ENCODE assay signal across 17 cellular contexts in the genomic region with DNA sequence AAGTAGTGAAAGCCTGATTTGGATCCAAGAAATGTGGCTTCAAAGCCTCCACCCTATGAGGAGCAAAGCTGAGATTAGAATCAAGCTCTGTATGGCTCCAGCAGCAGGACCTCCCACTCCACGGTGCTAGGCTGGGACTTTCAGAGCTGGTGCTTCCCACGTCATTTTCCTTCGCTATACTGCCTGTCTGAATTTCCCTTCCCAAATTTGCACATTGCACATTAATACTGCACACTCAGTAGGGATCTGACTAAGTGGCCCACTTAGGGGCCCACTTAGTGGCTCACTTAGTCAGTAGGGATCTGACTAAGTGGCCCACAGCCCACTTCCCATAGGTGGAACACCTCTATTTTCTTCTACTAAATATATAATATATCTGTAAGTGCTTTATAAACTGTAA.
"Had no signal": no experiment of that assay in that cellular context is flagged by ENCODE, and none has a peak within 500 bp of the region (broad histone marks: within the 10 kb centered on the region; RNA-seq: fewer than 3 reads in every experiment).

No MANE protein-coding gene starts in this region.

- H3K9me3 ChIP-seq: esophagus squamous epithelium, gastroesophageal sphincter, psoas muscle, right lobe of liver had no signal

- ATAC-seq: gastroesophageal sphincter; left lobe of liver; naive thymus-derived CD4-positive, alpha-beta T cell; psoas muscle; right lobe of liver had no signal

- H3K4me3 ChIP-seq: esophagus squamous epithelium, gastroesophageal sphincter, psoas muscle, right lobe of liver had no signal

- H2AFZ ChIP-seq: parathyroid adenoma had no signal

- H3K27ac ChIP-seq: esophagus squamous epithelium, gastroesophageal sphincter, parathyroid adenoma, psoas muscle, right lobe of liver had no signal

- H3K27me3 ChIP-seq: right lobe of liver had no signal

- H3K9ac ChIP-seq: parathyroid adenoma had no signal

- DNase-seq: dermis blood vessel endothelial cell; esophagus squamous epithelium; foreskin fibroblast; glutamatergic neuron; islet precursor cell; mammary epithelial cell; naive thymus-derived CD4-positive, alpha-beta T cell; nephron progenitor cell; psoas muscle; retina; right lobe of liver; stimulated activated CD4-positive, alpha-beta T cell treated with anti-CD3 and anti-CD28 coated beads, Interleukin-2, amount 100 ng/mL, for 24 hours; stimulated activated CD4-positive, alpha-beta T cell treated with anti-CD3 and anti-CD28 coated beads, Interleukin-4, amount 100 ng/mL, for 4 hours; stimulated activated naive CD4-positive, alpha-beta T cell treated with Interleukin-2 at 50 U/mL for 16 hours had no signal

- H3K4me1 ChIP-seq: parathyroid adenoma, psoas muscle, right lobe of liver had no signal

- H3K79me2 ChIP-seq: parathyroid adenoma had no signal

- H3K36me3 ChIP-seq: esophagus squamous epithelium, gastroesophageal sphincter, right lobe of liver had no signal
